1 cellular context compared by ENCODE assay signal in genomic region chr11:68051191-68052136, GRCh38.
TF ChIP-seq lines count a peak whose summit lies in the region.

No MANE protein-coding gene starts in this region.

TF ChIP-seq in GM12878, 131 proteins besides CTCF, POLR2A, EP300 and RAD21:
- no peak for TF ChIP-seq NRF1 (conservative IDR thresholded peaks at IDR 0.05; ENCODE audit: low read depth, low read length)
